In the genomic region with DNA sequence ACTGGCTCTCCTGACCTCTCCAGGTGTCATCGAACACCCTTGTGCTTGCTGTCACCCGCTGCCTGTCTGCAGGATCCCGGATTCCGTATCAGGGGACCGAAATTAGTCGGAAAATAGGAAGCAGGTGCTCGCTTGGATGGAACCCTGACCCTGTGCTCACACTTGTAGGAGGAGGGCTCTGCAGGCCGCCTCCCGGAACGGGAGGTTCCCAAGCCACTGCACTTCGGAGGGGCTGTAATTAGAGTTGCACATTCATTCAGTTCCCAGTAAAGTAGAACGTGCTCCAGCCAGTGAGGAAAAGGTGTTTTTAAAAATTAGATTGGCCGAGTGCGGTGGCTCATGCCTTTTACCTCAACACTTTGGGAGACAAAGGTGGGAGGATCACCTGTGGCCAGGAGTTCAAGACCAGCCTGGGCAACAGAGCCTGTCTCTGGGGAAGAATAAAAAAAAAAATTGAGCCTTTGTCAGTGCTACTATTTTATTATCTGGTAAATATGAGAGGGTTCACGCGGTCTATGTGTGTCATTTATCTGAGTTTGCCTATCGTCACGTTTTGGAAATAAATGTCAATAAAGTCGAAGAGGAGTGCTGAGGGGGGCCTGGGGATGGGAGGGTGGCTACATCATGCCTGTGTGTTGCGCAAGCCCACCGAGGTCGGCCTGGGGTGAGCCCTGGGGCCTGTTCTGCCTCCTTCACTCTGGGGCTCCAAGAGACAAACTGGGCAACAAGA, we compare ENCODE assay signal across 8 cellular contexts. TPM values are rescaled to one million over a fixed set of nuclear protein-coding genes. Genes with fewer than 3 reads are reported as not detected.
DNase-seq lines count a peak whose midpoint lies in the region; ATAC-seq and TF ChIP-seq lines count a peak whose summit lies in the region.

No MANE protein-coding gene starts in this region.

- H3K27ac Mint-ChIP-seq in activated naive CD4-positive, alpha-beta T cell treated with anti-CD3 and anti-CD28 coated beads, Interleukin-2, amount 50 U/mL, for 24 hours = peak overlapping the region; percentile 97

- intact Hi-C loops in heart right ventricle (cut with DNase I) = loop anchor here in 5 of 10 donors (5.0 to 10.0 kb wide), 3 partner anchors 54 to 236 kb away; partner anchors contain the start of genes ABHD16B (in 2 of the 5), HELZ2 (in 2 of the 5) and TPD52L2 (in 2 of the 5)

- H3K27me3 ChIP-seq in heart right ventricle = no peaks in the 10 kb centered on the region

- peaks cover 57% of the 10 kb centered on the region for H3K4me1 Mint-ChIP-seq in activated naive CD4-positive, alpha-beta T cell treated with anti-CD3 and anti-CD28 coated beads, Interleukin-2, amount 50 U/mL, for 24 hours

- ATAC-seq in heart right ventricle (peak; percentile 41 to 78 (median 67)), GM18498 (IDR thresholded peaks at IDR 0.05; ENCODE audit: unreplicated experiment) (no peak), GM21723 (IDR thresholded peaks at IDR 0.05; ENCODE audit: unreplicated experiment) (no peak)

- H3K27ac ChIP-seq in heart right ventricle = peak overlapping the region in 9 of 10 donors; percentile 65 to 99 (median 97)

- WGBS in heart right ventricle, 2 donors = 27 to 28% methylated on average over 22 of the region's 22 CpGs

- no peaks in the 10 kb centered on the region for H3K36me3 ChIP-seq in heart right ventricle

- no peak for TF ChIP-seq CTCF in LNCaP clone FGC (IDR thresholded peaks at IDR 0.05; ENCODE audit: control insufficient read depth, extremely low read depth, insufficient read depth)
- TF ChIP-seq CTCF in heart right ventricle (IDR thresholded peaks at IDR 0.05) = no peak
- no peak for TF ChIP-seq CTCF in retinal pigment epithelial cell (conservative IDR thresholded peaks at IDR 0.05; ENCODE audit: low read depth, low read length)

- H3K9me3 Mint-ChIP-seq in activated naive CD4-positive, alpha-beta T cell treated with anti-CD3 and anti-CD28 coated beads, Interleukin-2, amount 50 U/mL, for 24 hours = no peaks in the 10 kb centered on the region

- H3K36me3 Mint-ChIP-seq in activated naive CD4-positive, alpha-beta T cell treated with anti-CD3 and anti-CD28 coated beads, Interleukin-2, amount 50 U/mL, for 24 hours = peaks cover 9% of the 10 kb centered on the region

- H3K27me3 Mint-ChIP-seq in activated naive CD4-positive, alpha-beta T cell treated with anti-CD3 and anti-CD28 coated beads, Interleukin-2, amount 50 U/mL, for 24 hours = no peaks in the 10 kb centered on the region

- peak overlapping the region; percentile 94 for H3K4me3 Mint-ChIP-seq in activated naive CD4-positive, alpha-beta T cell treated with anti-CD3 and anti-CD28 coated beads, Interleukin-2, amount 50 U/mL, for 24 hours

- H3K4me1 ChIP-seq in heart right ventricle = peaks cover 0 to 38% (median 24%) of the 10 kb centered on the region in 9 donors

- DNase-seq in DMS53 treated with DMSO at 0.1 percent for 48 hours (lab: John Stamatoyannopoulos, UW; ENCODE audit: unreplicated experiment) = peak; percentile 55
- DNase-seq in LNCaP clone FGC (ENCODE audit: low read depth) = peak; percentile 71
- DNase-seq in RKO (ENCODE audit: low spot score) = peak; percentile 93
- DNase-seq in heart right ventricle = peak; percentile 54 to 75
- no peak for DNase-seq in retinal pigment epithelial cell (ENCODE audit: low read depth)

- H3K9me3 ChIP-seq in heart right ventricle = no peaks in the 10 kb centered on the region

- H3K4me3 ChIP-seq in LNCaP clone FGC (ENCODE audit: low read depth, low read length) (peak overlapping the region; percentile 98), heart right ventricle (peak overlapping the region; percentile 65 to 99 (median 92)), retinal pigment epithelial cell (ENCODE audit: low read length) (peak overlapping the region; percentile 78)

RNA-seq across cellular contexts. Expression of gene GMEB2, which starts 1.5 kb away (rescaled TPM):
- 1 to 10 TPM; 4.9 to 7.5 (median 5.8) TPM for total RNA-seq in heart right ventricle
- 1 to 10 TPM; 6.0 to 8.2 TPM for polyA plus RNA-seq in heart right ventricle

RNA-seq across cellular contexts. Expression of gene STMN3, which starts 24.8 kb away (rescaled TPM):
- 1 to 10 TPM; 1.7 to 9.9 (median 3.9) TPM for total RNA-seq in heart right ventricle
- polyA plus RNA-seq in heart right ventricle = 1 to 10 TPM; 9.7 TPM

RNA-seq across cellular contexts. Expression of gene RTEL1, which starts 29.7 kb away (rescaled TPM):
- 10 to 100 TPM in 5 of 10 donors, 1 to 10 TPM in 5; 6.1 to 14.5 (median 10.3) TPM for total RNA-seq in heart right ventricle
- 10 to 100 TPM in 1 of 2 donors, 1 to 10 TPM in 1; 5.3 to 18.8 TPM for polyA plus RNA-seq in heart right ventricle

RNA-seq across cellular contexts. Expression of gene HELZ2, which starts 54.4 kb away (rescaled TPM):
- total RNA-seq in heart right ventricle = 10 to 100 TPM; 10.8 to 34.3 (median 12.7) TPM
- 10 to 100 TPM in 1 of 2 donors, 1 to 10 TPM in 1; 4.8 to 12.2 TPM for polyA plus RNA-seq in heart right ventricle

Comparison
In these comparisons a context has a peak if more than half of its experiments do, and no peak if none do; other contexts are left out.
1. ATAC-seq: peak in heart right ventricle (8 of 8); none in GM18498 (single experiment) and GM21723 (single experiment).
2. Peak in every context shown above with its lines, with median percentiles within 50 percentile points of each other: H3K4me3 ChIP-seq.